17 cellular contexts compared by ENCODE assay signal in genomic region chr20:62060631-62061541, GRCh38. TPM values are rescaled to one million over a fixed set of nuclear protein-coding genes. Genes with fewer than 3 reads are reported as not detected.
DNase-seq lines count a peak whose midpoint lies in the region; ATAC-seq, FAIRE-seq and TF ChIP-seq lines count a peak whose summit lies in the region.
"Had no signal": no experiment of that assay in that cellular context is flagged by ENCODE, and none has a peak within 500 bp of the region (broad histone marks: within the 10 kb centered on the region; RNA-seq: fewer than 3 reads in every experiment).

No MANE protein-coding gene starts in this region.

- in situ Hi-C loops in HepG2 (cut with HindIII; ENCODE audit: extremely low pct_ligation_motif_present, low pct_unique_long_range_greater_than_20kb) = loop anchor here (5.0 kb wide), 1 partner anchor 49 kb away; no protein-coding TSS in a partner anchor

- TF ChIP-seq RAD21 in HepG2 (CRISPR knock-in tag; IDR thresholded peaks at IDR 0.05) = no peak

- H3K4me3 Mint-ChIP-seq in chondrocyte (ENCODE audit: unreplicated experiment) = no peak overlapping the region

- POLR2A ChIA-PET in HepG2 (lab: Yijun Ruan, JAX) = no interaction called here
- POLR2A ChIA-PET in HEK293T (lab: Yijun Ruan, JAX) = no interaction called here

- H3K4me1 ChIP-seq in HepG2 (ENCODE audit: insufficient read depth, low read length) (peaks cover 35% of the 10 kb centered on the region), right lobe of liver (peaks cover 0 to 12% (median 5%) of the 10 kb centered on the region in 4 donors), Loucy (ENCODE audit: insufficient read depth, low read length, poor library complexity, severe bottlenecking) (peaks cover 46% of the 10 kb centered on the region), testis (peaks cover 19% of the 10 kb centered on the region)

- H2AFZ ChIP-seq in HepG2 (ENCODE audit: low read length) = no peak overlapping the region
- H2AFZ ChIP-seq in Loucy (ENCODE audit: low read length) = no peak overlapping the region

- TF ChIP-seq CTCF in HepG2 (CRISPR knock-in tag; IDR thresholded peaks at IDR 0.05) (0 out of 2 replicates have a peak, but pooled peaks have one; percentile 11), right lobe of liver (IDR thresholded peaks at IDR 0.05) (no peak), Loucy (conservative IDR thresholded peaks at IDR 0.05; ENCODE audit: low read length) (no peak), chondrocyte (IDR thresholded peaks at IDR 0.05) (no peak), testis (IDR thresholded peaks at IDR 0.05) (no peak)

- no peak overlapping the region for H3K4me3 ChIP-seq in HepG2 (replicated peaks in 1 of 3; ENCODE audit: insufficient read depth in 1 of 3, low read depth in 2 of 3, low read length in 3 of 3)
- H3K4me3 ChIP-seq in right lobe of liver = no peak overlapping the region
- H3K4me3 ChIP-seq in Loucy (ENCODE audit: low read length, poor library complexity, severe bottlenecking) = peak overlapping the region; percentile 78
- H3K4me3 ChIP-seq in testis = no peak overlapping the region

- TF ChIP-seq POLR2A in HepG2 (IDR thresholded peaks at IDR 0.05; ENCODE audit: insufficient read depth in 1 of 2, low read depth in 2 of 2, low read length in 2 of 2) (no peak), right lobe of liver (IDR thresholded peaks at IDR 0.05) (no peak), testis (IDR thresholded peaks at IDR 0.05) (no peak)

- H3K9ac ChIP-seq in HepG2 (ENCODE audit: insufficient read depth, low read depth, low read length) (0 out of 2 replicates have a peak overlapping the region, but pooled peaks have one; percentile 3), Loucy (ENCODE audit: low read depth, low read length, poor library complexity, severe bottlenecking) (peak overlapping the region; percentile 71)

- no peak overlapping the region for H3K27ac Mint-ChIP-seq in chondrocyte (ENCODE audit: unreplicated experiment)

- no peak for TF ChIP-seq EP300 in HepG2 (IDR thresholded peaks at IDR 0.05; ENCODE audit: low read depth in 2 of 2, low read length in 2 of 2)
- TF ChIP-seq EP300 in HepG2 (CRISPR knock-in tag; IDR thresholded peaks at IDR 0.05; ENCODE audit: borderline replicate concordance) = no peak

- no peaks in the 10 kb centered on the region for H3K9me2 ChIP-seq in Loucy (replicated peaks; ENCODE audit: low read depth, low read length)

- 98% methylated on average over 12 of the region's 12 CpGs for WGBS in HepG2 (ENCODE audit: low lambda C conversion rate)
- 89% methylated on average over 3 of the region's 12 CpGs for WGBS in right lobe of liver (ENCODE audit: insufficient coverage, low coverage, low lambda C conversion rate, missing lambda C conversion rate)
- 91 to 92% methylated on average over 12 of the region's 12 CpGs for WGBS in testis, 2 donors

- FAIRE-seq in HepG2 (lab: Jason Lieb, UNC) = no peak
- FAIRE-seq: A204.1 had no signal

- H3K4me2 ChIP-seq in HepG2 (ENCODE audit: low read depth, low read length) (no peak overlapping the region), Loucy (ENCODE audit: low read depth, low read length, poor library complexity, severe bottlenecking) (peak overlapping the region; percentile 93)

- no peaks in the 10 kb centered on the region for H3K36me3 Mint-ChIP-seq in chondrocyte (ENCODE audit: low read depth)

- no peak for DNase-seq in HepG2 (ENCODE audit: low spot score)
- no peak for DNase-seq in right lobe of liver
- DNase-seq in chondrocyte (ENCODE audit: low spot score) = peak; percentile 37
- peak; percentile 8 for DNase-seq in testis
- no peak for DNase-seq in HEK293T (ENCODE audit: extremely low spot score)
- DNase-seq in activated T-cell treated with anti-CD3 and anti-CD28 coated beads, Interleukin-2, amount 50 U/mL, for 1 hour = no peak
- DNase-seq: C1 segment of cervical spinal cord, HCEC 1CT, KBM-7, NCI-H1092, NCI-H2227 treated with DMSO at 0.1 percent for 48 hours, NCI-H524 treated with DMSO at 0.1 percent for 48 hours, SIG-M5 had no signal

- no peaks in the 10 kb centered on the region for H3K27me3 Mint-ChIP-seq in chondrocyte (ENCODE audit: low read depth)

- intact Hi-C loops in HepG2 (cut with micrococcal nuclease; ENCODE audit: unreplicated experiment) (no loop called here), right lobe of liver (cut with DNase I) (no loop called here), testis (cut with DNase I; ENCODE audit: low total_unique reads) (no loop called here)

- ATAC-seq in HepG2 (no peak), right lobe of liver (no peak), esophagus mucosa (no peak)

- H3K4me1 Mint-ChIP-seq in chondrocyte (ENCODE audit: low read depth) = peaks cover 20% of the 10 kb centered on the region

- H3K79me2 ChIP-seq in HepG2 (ENCODE audit: insufficient read depth, low read length) (peaks cover 75% of the 10 kb centered on the region), Loucy (ENCODE audit: insufficient read depth, low read length) (peaks cover 75% of the 10 kb centered on the region)

- H3K27me3 ChIP-seq in HepG2 (ENCODE audit: control insufficient read depth in 1 of 2, insufficient read depth in 2 of 2, low read length in 2 of 2) (no peaks in the 10 kb centered on the region), right lobe of liver (no peaks in the 10 kb centered on the region), Loucy (ENCODE audit: insufficient read depth, low read length, poor library complexity, severe bottlenecking) (no peaks in the 10 kb centered on the region), testis (no peaks in the 10 kb centered on the region)

- H3K27ac ChIP-seq in HepG2 (ENCODE audit: extremely low read length, insufficient read depth, low read length) (no peak overlapping the region), right lobe of liver (no peak overlapping the region), testis (no peak overlapping the region)
- H3K27ac ChIP-seq: HL-60 had no signal

- peaks cover 4% of the 10 kb centered on the region; the same call in 1 of the 2 replicates for H3F3A ChIP-seq in Loucy (ENCODE audit: low read depth)

- H4K20me1 ChIP-seq in HepG2 (ENCODE audit: insufficient read depth, low read length) (peaks cover 59% of the 10 kb centered on the region), Loucy (ENCODE audit: insufficient read depth, low read length, poor library complexity, severe bottlenecking) (peaks cover 68% of the 10 kb centered on the region)

- CTCF ChIA-PET in HepG2 (lab: Yijun Ruan, JAX; ENCODE audit: low intra/inter-chr PET ratio, low total read pairs) (no interaction called here), HEK293T (lab: Yijun Ruan, JAX) (no interaction called here)

- H3K36me3 ChIP-seq in HepG2 (replicated peaks in 1 of 2; ENCODE audit: control insufficient read depth in 1 of 2, insufficient read depth in 2 of 2, low read length in 2 of 2) (peaks cover 4 to 38% of the 10 kb centered on the region in 2 experiments), right lobe of liver (no peaks in the 10 kb centered on the region), Loucy (ENCODE audit: insufficient read depth, low read length) (no peaks in the 10 kb centered on the region), testis (ENCODE audit: low read depth, missing control alignments) (no peaks in the 10 kb centered on the region)

- no peaks in the 10 kb centered on the region for H3K9me3 Mint-ChIP-seq in chondrocyte (ENCODE audit: low read depth)

- no TSS peak for BruUV-seq in HepG2 (replicated peaks; lab: Mats Ljungman, UMichigan)

- H3K9me3 ChIP-seq in HepG2 (ENCODE audit: low read length) (no peaks in the 10 kb centered on the region), right lobe of liver (no peaks in the 10 kb centered on the region), Loucy (ENCODE audit: insufficient read depth, low read depth, low read length) (no peaks in the 10 kb centered on the region), testis (no peaks in the 10 kb centered on the region)

TF ChIP-seq in HepG2, 621 proteins besides CTCF, POLR2A, EP300 and RAD21 (continues in another document):
- TF ChIP-seq MATR3 (CRISPR knock-in tag; IDR thresholded peaks at IDR 0.05) = no peak
- TF ChIP-seq ZNF883 (CRISPR knock-in tag; IDR thresholded peaks at IDR 0.05; ENCODE audit: not compliant biosample characterization) = peak; percentile 50
- no peak for TF ChIP-seq SUZ12 (IDR thresholded peaks at IDR 0.05; ENCODE audit: low read depth, low read length)

TF ChIP-seq in HEK293T, 16 proteins besides CTCF, POLR2A, EP300 and RAD21 (continues in another document):
- TF ChIP-seq SUZ12 (IDR thresholded peaks at IDR 0.05) = no peak
- no peak for TF ChIP-seq LEF1 (IDR thresholded peaks at IDR 0.05; ENCODE audit: borderline replicate concordance)
- no peak for TF ChIP-seq ARNT (IDR thresholded peaks at IDR 0.05)
- no peak for TF ChIP-seq ZNF384 (IDR thresholded peaks at IDR 0.05)
- no peak for TF ChIP-seq NFRKB (IDR thresholded peaks at IDR 0.05)
- no peak for TF ChIP-seq FOXM1 (IDR thresholded peaks at IDR 0.05; ENCODE audit: borderline replicate concordance)
- no peak for TF ChIP-seq ELF4 (IDR thresholded peaks at IDR 0.05)

RNA-seq across cellular contexts. Expression of gene TAF4, which starts 4.8 kb away (rescaled TPM):
- total RNA-seq in HepG2 (2016; rRNA removed; fragmentation: Illumina TruSeq; extraction: Trizol) (12.0 and 12.2 TPM in 2 replicates), right lobe of liver (10 to 100 TPM in 4 of 6 experiments, 1 to 10 TPM in 2; 9.0 to 13.0 (median 11.3) TPM), chondrocyte (11.5 to 16.3 TPM (median 14.8 TPM) in 3 replicates), testis (100 to 1,000 TPM; 107 to 111 TPM), esophagus mucosa (7.7 TPM)
- total RNA-seq in HepG2 (2016; cell fraction: cytosol; rRNA removed; fragmentation: Illumina TruSeq; extraction: Trizol; ENCODE audit: low read depth) = 13.2 and 13.9 TPM in 2 replicates
- total RNA-seq in HepG2 (2016; cell fraction: insoluble cytoplasmic fraction; rRNA removed; fragmentation: Illumina TruSeq; extraction: Trizol) = 10.5 and 10.7 TPM in 2 replicates
- total RNA-seq in HepG2 (2016; cell fraction: membrane; rRNA removed; fragmentation: Illumina TruSeq; extraction: Trizol) = 14.0 and 18.0 TPM in 2 replicates
- total RNA-seq in HepG2 (2016; cell fraction: nucleus; rRNA removed; fragmentation: Illumina TruSeq; extraction: Trizol) = 14.1 and 16.1 TPM in 2 replicates
- polyA plus RNA-seq in HepG2 (2011; rRNA removed) (5.9 and 6.6 TPM in 2 replicates), testis (ENCODE audit: insufficient read depth, low read depth, low replicate concordance) (30.7 TPM)
- polyA plus RNA-seq in HepG2 (2011; cell fraction: cytosol; rRNA removed) = 5.5 and 6.6 TPM in 2 replicates
- 27.0 and 32.1 TPM in 2 replicates for polyA plus RNA-seq in HepG2 (2011; cell fraction: nucleus; rRNA removed)
- 18.4 and 21.6 TPM in 2 replicates for polyA plus RNA-seq in HepG2 (2012)
- polyA plus RNA-seq in HepG2 (2016; cell fraction: cytosol; fragmentation: Illumina TruSeq; extraction: Trizol; ENCODE audit: low read depth) = 2.0 and 2.2 TPM in 2 replicates
- polyA plus RNA-seq in HepG2 (2016; cell fraction: insoluble cytoplasmic fraction; fragmentation: Illumina TruSeq; extraction: Trizol; ENCODE audit: low read depth) = 19.2 and 31.8 TPM in 2 replicates
- polyA plus RNA-seq in HepG2 (2016; cell fraction: membrane; fragmentation: Illumina TruSeq; extraction: Trizol; ENCODE audit: low read depth) = 8.0 and 10.2 TPM in 2 replicates
- 44.2 and 48.9 TPM in 2 replicates for polyA plus RNA-seq in HepG2 (2016; cell fraction: nucleus; fragmentation: Illumina TruSeq; extraction: Trizol; ENCODE audit: insufficient read depth, low read depth)
- 9.9 and 36.8 TPM in 2 replicates for polyA minus RNA-seq in HepG2 (2011; rRNA and poly(A)+ RNA removed; ENCODE audit: low replicate concordance)
- 21.1 and 21.8 TPM in 2 replicates for polyA minus RNA-seq in HepG2 (2011; cell fraction: cytosol; rRNA and poly(A)+ RNA removed)
- 21.1 and 25.4 TPM in 2 replicates for polyA minus RNA-seq in HepG2 (2011; cell fraction: nucleus; rRNA and poly(A)+ RNA removed)

Comparison
In these comparisons a context has a peak if more than half of its experiments do, and no peak if none do; other contexts are left out.
1. DNase-seq: peak in chondrocyte (single experiment) and testis (single experiment); none in HepG2 (single experiment), right lobe of liver (0 of 3), HEK293T (single experiment) and activated T-cell treated with anti-CD3 and anti-CD28 coated beads, Interleukin-2, amount 50 U/mL, for 1 hour (single experiment).